Comparison of ENCODE assay signal across 20 cellular contexts in the genomic region with DNA sequence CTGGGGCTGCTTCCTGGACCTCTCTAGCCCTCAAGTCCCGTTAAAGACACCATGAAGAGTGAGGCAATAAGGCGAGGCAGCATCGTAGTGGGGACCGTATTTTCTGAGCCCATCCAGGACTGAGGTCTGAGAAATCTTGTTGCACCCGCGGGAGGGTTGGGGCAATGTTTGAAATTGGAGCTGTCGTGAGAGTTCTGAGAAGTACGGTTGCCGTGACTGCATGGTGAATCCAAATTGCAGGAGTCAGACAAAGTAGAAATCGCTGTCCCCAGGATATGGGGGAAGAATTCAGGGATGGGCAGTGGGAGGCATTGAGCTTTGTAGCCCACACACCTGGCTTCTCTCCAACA.
"Had no signal": no experiment of that assay in that cellular context is flagged by ENCODE, and none has a peak within 500 bp of the region (broad histone marks: within the 10 kb centered on the region; RNA-seq: fewer than 3 reads in every experiment).

No MANE protein-coding gene starts in this region.

- H3K27ac Mint-ChIP-seq: activated naive CD4-positive, alpha-beta T cell treated with anti-CD3 and anti-CD28 coated beads for 36 hours; activated T-helper 1 cell treated with anti-CD3 and anti-CD28 coated beads, Interleukin-12 subunit alpha, Interleukin-12 subunit beta, Interleukin-2, Interleukin-4 antibody, amounts not matched to agents 30 ng/mL and 10 ng/mL and 1 ng/mL, durations not matched to agents 14 hours and 24 hours and 36 hours; endodermal cell; stimulated activated naive B cell treated with anti-CD40 and anti-IgM and Interleukin-4, amounts not matched to agents 10 μg/mL and 1 μg/mL and 100 μg/mL, for 72 hours had no signal

- DNase-seq: activated CD4-positive, alpha-beta T cell treated with anti-CD3 and anti-CD28 coated beads for 4 hours; activated CD4-positive, alpha-beta T cell treated with anti-CD3 and anti-CD28 coated beads, Interleukin-2, amount 50 U/mL, for 4 hours; activated effector memory CD4-positive, alpha-beta T cell treated with anti-CD3 and anti-CD28 coated beads, Interleukin-2, amount 50 U/mL, for 16 hours; activated naive CD4-positive, alpha-beta T cell treated with anti-CD3 and anti-CD28 coated beads for 36 hours; amniotic stem cell; brain microvascular endothelial cell; caudate nucleus; endodermal cell; kidney glomerular epithelial cell; left ventricle myocardium inferior; occipital lobe; right cardiac atrium; stimulated activated CD4-positive, alpha-beta T cell treated with anti-CD3 and anti-CD28 coated beads, Interleukin-15, amount 100 ng/mL, for 24 hours; stimulated activated CD4-positive, alpha-beta T cell treated with anti-CD3 and anti-CD28 coated beads, Interleukin-2, amount 100 ng/mL, for 24 hours; stimulated activated naive B cell treated with anti-CD40 and anti-IgM and Interleukin-4, amounts not matched to agents 10 μg/mL and 1 μg/mL and 100 μg/mL, for 72 hours; stomach had no signal

- H3K4me3 Mint-ChIP-seq: activated naive CD4-positive, alpha-beta T cell treated with anti-CD3 and anti-CD28 coated beads for 36 hours; activated T-helper 1 cell treated with anti-CD3 and anti-CD28 coated beads, Interleukin-12 subunit alpha, Interleukin-12 subunit beta, Interleukin-2, Interleukin-4 antibody, amounts not matched to agents 30 ng/mL and 10 ng/mL and 1 ng/mL, durations not matched to agents 14 hours and 24 hours and 36 hours; endodermal cell; stimulated activated naive B cell treated with anti-CD40 and anti-IgM and Interleukin-4, amounts not matched to agents 10 μg/mL and 1 μg/mL and 100 μg/mL, for 72 hours had no signal

- H3K4me1 Mint-ChIP-seq: endodermal cell; stimulated activated naive B cell treated with anti-CD40 and anti-IgM and Interleukin-4, amounts not matched to agents 10 μg/mL and 1 μg/mL and 100 μg/mL, for 72 hours had no signal

- H3K27me3 ChIP-seq: brain microvascular endothelial cell had no signal

- ATAC-seq: esophagus mucosa; right cardiac atrium; stimulated activated naive B cell treated with anti-CD40 and anti-IgM and Interleukin-4, amounts not matched to agents 10 μg/mL and 1 μg/mL and 100 μg/mL, for 72 hours had no signal

- H3K9me3 Mint-ChIP-seq: stimulated activated naive B cell treated with anti-CD40 and anti-IgM and Interleukin-4, amounts not matched to agents 10 μg/mL and 1 μg/mL and 100 μg/mL, for 72 hours had no signal

- H3K36me3 Mint-ChIP-seq: stimulated activated naive B cell treated with anti-CD40 and anti-IgM and Interleukin-4, amounts not matched to agents 10 μg/mL and 1 μg/mL and 100 μg/mL, for 72 hours had no signal

- H3K27ac ChIP-seq: brain microvascular endothelial cell, left ventricle myocardium inferior, stomach, tibial artery, VCaP had no signal

- H3K4me1 ChIP-seq: left ventricle myocardium inferior, stomach, tibial artery had no signal
